In the genomic region with DNA sequence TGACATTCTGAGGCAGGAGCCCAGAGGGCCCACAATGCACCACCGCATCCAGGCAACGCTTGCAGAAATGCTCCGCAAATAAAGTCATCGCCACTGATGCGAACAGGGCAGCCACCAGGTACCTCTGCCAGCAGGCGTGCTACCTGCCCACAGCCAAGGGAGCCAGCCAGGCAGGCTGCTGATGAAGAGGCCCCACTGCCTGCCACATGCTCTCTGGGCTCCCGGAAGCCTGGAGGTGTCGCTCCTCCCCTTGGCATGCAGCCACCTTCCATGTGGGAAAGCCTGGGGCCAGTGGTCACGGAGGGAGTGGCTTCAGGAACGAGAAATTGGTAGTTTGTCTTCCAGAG, we compare ENCODE assay signal across 12 cellular contexts. TPM values are rescaled to one million over a fixed set of nuclear protein-coding genes. Genes with fewer than 3 reads are reported as not detected.
A peak's percentile ranks its signal among the peaks of the same experiment; 100 is the strongest.
DNase-seq lines count a peak whose midpoint lies in the region; ATAC-seq and TF ChIP-seq lines count a peak whose summit lies in the region.
"Had no signal": no experiment of that assay in that cellular context is flagged by ENCODE, and none has a peak within 500 bp of the region (broad histone marks: within the 10 kb centered on the region; RNA-seq: fewer than 3 reads in every experiment).

No MANE protein-coding gene starts in this region.

- 44% methylated on average over 5 of the region's 10 CpGs; no CpG with 5 or more reads in 1 of the 2 donors for WGBS in thyroid gland, 2 donors

- H3K4me1 Mint-ChIP-seq in activated naive CD8-positive, alpha-beta T cell treated with anti-CD3 and anti-CD28 coated beads, Interleukin-2, amount 50 U/mL, for 24 hours: peaks cover 6% of the 10 kb centered on the region

- H3K4me1 ChIP-seq in thyroid gland: peaks cover 0 to 12% of the 10 kb centered on the region in 2 donors

- H3K27me3 Mint-ChIP-seq in activated naive CD8-positive, alpha-beta T cell treated with anti-CD3 and anti-CD28 coated beads, Interleukin-2, amount 50 U/mL, for 24 hours: no peaks in the 10 kb centered on the region
- H3K27me3 Mint-ChIP-seq: central memory CD8-positive, alpha-beta T cell; IgD-negative memory B cell had no signal

- H3K9me3 ChIP-seq in thyroid gland: no peaks in the 10 kb centered on the region
- H3K9me3 ChIP-seq: heart left ventricle had no signal

- TF ChIP-seq CTCF in thyroid gland (IDR thresholded peaks at IDR 0.05): no peak

- no peak overlapping the region for H3K27ac Mint-ChIP-seq in activated naive CD8-positive, alpha-beta T cell treated with anti-CD3 and anti-CD28 coated beads, Interleukin-2, amount 50 U/mL, for 24 hours
- H3K27ac Mint-ChIP-seq: IgD-negative memory B cell had no signal

- peaks cover 33% of the 10 kb centered on the region for H3K36me3 Mint-ChIP-seq in activated naive CD8-positive, alpha-beta T cell treated with anti-CD3 and anti-CD28 coated beads, Interleukin-2, amount 50 U/mL, for 24 hours (ENCODE audit: low read depth)

- H3K4me3 ChIP-seq in thyroid gland (replicated peaks in 1 of 3): no peak overlapping the region
- H3K4me3 ChIP-seq: heart left ventricle had no signal

- DNase-seq in SHP77 (lab: John Stamatoyannopoulos, UW): peak; percentile 43 to 55
- no peak for DNase-seq in SHP77 treated with DMSO at 0.1 percent for 48 hours (lab: John Stamatoyannopoulos, UW)
- peak; percentile 47 for DNase-seq in NCI-H2196 treated with DMSO at 0.1 percent for 48 hours (lab: John Stamatoyannopoulos, UW; ENCODE audit: unreplicated experiment)
- peak; percentile 37 for DNase-seq in dermis blood vessel endothelial cell
- peak; percentile 93 to 94 for DNase-seq in thyroid gland
- DNase-seq in activated naive CD8-positive, alpha-beta T cell treated with anti-CD3 and anti-CD28 coated beads, Interleukin-2, amount 50 U/mL, for 24 hours: no peak
- DNase-seq in MV-4-11 (lab: John Stamatoyannopoulos, UW): no peak
- DNase-seq: heart left ventricle had no signal

- no peaks in the 10 kb centered on the region for H3K36me3 ChIP-seq in thyroid gland

- intact Hi-C loops in thyroid gland (cut with DNase I): no loop called here

- no peaks in the 10 kb centered on the region for H3K9me3 Mint-ChIP-seq in activated naive CD8-positive, alpha-beta T cell treated with anti-CD3 and anti-CD28 coated beads, Interleukin-2, amount 50 U/mL, for 24 hours
- H3K9me3 Mint-ChIP-seq: central memory CD8-positive, alpha-beta T cell; IgD-negative memory B cell; neural crest cell had no signal

- no peaks in the 10 kb centered on the region for H3K27me3 ChIP-seq in thyroid gland

- no peak for TF ChIP-seq POLR2A in thyroid gland (IDR thresholded peaks at IDR 0.05)

- H3K27ac ChIP-seq in thyroid gland: peak overlapping the region in 1 of 3 donors; percentile 9
- H3K27ac ChIP-seq: heart left ventricle had no signal

- no peak for ATAC-seq in activated naive CD8-positive, alpha-beta T cell treated with anti-CD3 and anti-CD28 coated beads, Interleukin-2, amount 50 U/mL, for 24 hours
- no peak for ATAC-seq in GM19455 (IDR thresholded peaks at IDR 0.05; ENCODE audit: unreplicated experiment)
- ATAC-seq: heart left ventricle had no signal

- no peak overlapping the region for H3K4me3 Mint-ChIP-seq in activated naive CD8-positive, alpha-beta T cell treated with anti-CD3 and anti-CD28 coated beads, Interleukin-2, amount 50 U/mL, for 24 hours
- H3K4me3 Mint-ChIP-seq: central memory CD8-positive, alpha-beta T cell; IgD-negative memory B cell; neural crest cell had no signal

RNA-seq across cellular contexts. Expression of a gene that starts 14.7 kb away (rescaled TPM):
- 0.09 and 0.85 TPM in 2 replicates for total RNA-seq in dermis blood vessel endothelial cell
- 1 to 10 TPM; 1.0 to 4.6 (median 2.1) TPM for total RNA-seq in thyroid gland
- total RNA-seq: neural crest cell had no signal

RNA-seq across cellular contexts. Expression of a gene that starts 29.6 kb away (rescaled TPM):
- total RNA-seq in dermis blood vessel endothelial cell (29.8 and 41.1 TPM in 2 replicates), thyroid gland (1 to 10 TPM; 5.8 to 8.1 (median 7.3) TPM)

Comparison
In these comparisons a context has a peak if more than half of its experiments do, and no peak if none do; other contexts are left out.
1. DNase-seq: peak in SHP77 (2 of 2), NCI-H2196 treated with DMSO at 0.1 percent for 48 hours (single experiment), dermis blood vessel endothelial cell (single experiment) and thyroid gland (2 of 2); none in SHP77 treated with DMSO at 0.1 percent for 48 hours (single experiment), activated naive CD8-positive, alpha-beta T cell treated with anti-CD3 and anti-CD28 coated beads, Interleukin-2, amount 50 U/mL, for 24 hours (single experiment) and MV-4-11 (single experiment).